Comparison of ENCODE assay signal across 9 cellular contexts in the genomic region with DNA sequence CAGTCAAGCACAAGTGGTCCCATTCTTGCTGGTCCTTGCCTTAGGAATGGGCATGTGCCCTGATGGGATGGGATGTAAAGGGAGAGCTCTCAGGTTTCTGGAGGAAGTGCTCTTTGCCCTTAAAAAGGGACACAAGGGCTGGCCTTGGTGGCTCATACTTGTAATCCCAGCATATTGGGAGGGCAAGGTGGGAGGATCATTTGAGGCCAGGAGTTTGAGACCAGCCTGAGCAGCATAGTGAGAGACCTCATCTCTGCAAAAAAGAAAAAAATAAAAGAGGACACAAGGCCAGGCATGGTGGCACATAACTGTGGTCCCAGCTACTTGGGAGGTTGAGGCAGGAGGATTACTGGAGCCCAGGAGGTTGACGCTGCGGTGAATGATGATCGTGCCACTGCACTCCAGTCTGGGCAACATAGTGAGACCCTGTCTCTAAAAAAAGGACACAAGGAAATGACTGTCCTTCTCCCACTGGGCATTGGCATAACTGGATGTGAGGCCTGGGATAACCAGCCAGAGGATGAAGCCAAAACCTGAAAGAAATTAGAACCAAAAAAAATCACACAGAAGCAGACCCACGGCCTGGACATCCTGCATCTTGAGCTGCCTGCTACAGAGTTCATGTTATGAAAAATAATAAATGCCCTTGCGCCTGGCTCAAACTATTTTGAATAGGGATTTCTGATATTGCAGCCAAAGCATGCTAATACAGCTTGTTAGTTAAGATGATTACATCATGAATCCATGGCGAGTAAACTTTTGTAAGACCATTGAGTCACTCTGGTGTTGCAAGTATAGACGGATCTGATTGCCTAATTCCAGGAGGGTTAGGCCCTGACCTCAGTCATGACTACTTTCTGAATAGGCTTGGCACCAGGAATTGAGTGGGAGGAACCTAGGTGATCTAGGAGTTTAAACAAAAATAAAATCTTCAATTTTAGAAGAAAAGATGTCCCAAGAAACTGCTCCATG. TPM values are rescaled to one million over a fixed set of nuclear protein-coding genes. Genes with fewer than 3 reads are reported as not detected.
DNase-seq lines count a peak whose midpoint lies in the region; ATAC-seq and TF ChIP-seq lines count a peak whose summit lies in the region.
"Had no signal": no experiment of that assay in that cellular context is flagged by ENCODE, and none has a peak within 500 bp of the region (broad histone marks: within the 10 kb centered on the region; RNA-seq: fewer than 3 reads in every experiment).

No MANE protein-coding gene starts in this region.

- ATAC-seq in esophagus mucosa = peak; percentile 97
- peak; percentile 83 to 91 (median 84) for ATAC-seq in psoas muscle
- no peak for ATAC-seq in GM21381 (IDR thresholded peaks at IDR 0.05; ENCODE audit: unreplicated experiment)
- no peak for ATAC-seq in GM21786 (IDR thresholded peaks at IDR 0.05; ENCODE audit: unreplicated experiment)
- ATAC-seq: activated T-cell treated with anti-CD3 and anti-CD28 coated beads, Interleukin-2, amount 50 U/mL, for 72 hours had no signal

- H3K27me3 ChIP-seq in psoas muscle (ENCODE audit: insufficient read depth in 3 of 3, low read length in 2 of 3) (no peaks in the 10 kb centered on the region), Peyer's patch (no peaks in the 10 kb centered on the region)

- DNase-seq in Daoy (ENCODE audit: low read depth) = peak; percentile 73
- peak; percentile 94 for DNase-seq in NOMO-1 treated with DMSO at 0.1 percent for 48 hours (lab: John Stamatoyannopoulos, UW; ENCODE audit: unreplicated experiment)
- DNase-seq in psoas muscle = no peak
- DNase-seq in amygdala (lab: John Stamatoyannopoulos, UW) = no peak
- no peak for DNase-seq in Peyer's patch
- DNase-seq: activated T-cell treated with anti-CD3 and anti-CD28 coated beads, Interleukin-2, amount 50 U/mL, for 72 hours had no signal

- TF ChIP-seq CTCF in psoas muscle (IDR thresholded peaks at IDR 0.05) (no peak), Peyer's patch (IDR thresholded peaks at IDR 0.05) (no peak)

- H3K4me1 ChIP-seq in psoas muscle (peaks cover 9% of the 10 kb centered on the region), Peyer's patch (no peaks in the 10 kb centered on the region)

- peak overlapping the region; percentile 6 for H3K27ac ChIP-seq in psoas muscle
- no peak overlapping the region for H3K27ac ChIP-seq in Peyer's patch

- intact Hi-C loops in psoas muscle (cut with DNase I) = no loop called here

- H3K36me3 ChIP-seq in psoas muscle (ENCODE audit: insufficient read depth in 1 of 2, low read depth in 1 of 2) (no peaks in the 10 kb centered on the region), Peyer's patch (no peaks in the 10 kb centered on the region)

- H3K4me3 ChIP-seq in psoas muscle (no peak overlapping the region), Peyer's patch (no peak overlapping the region)

- no peak for TF ChIP-seq POLR2A in Peyer's patch (IDR thresholded peaks at IDR 0.05)

- H3K9me3 ChIP-seq in psoas muscle (no peaks in the 10 kb centered on the region), Peyer's patch (no peaks in the 10 kb centered on the region)

- WGBS in psoas muscle, 3 donors = 74 to 86% (median 80%) methylated on average over 7 of the region's 7 CpGs

RNA-seq across cellular contexts. Expression of gene CRKL, which starts 12.9 kb away (rescaled TPM):
- total RNA-seq in Daoy (2014; rRNA removed; shearing (Covaris generic)) = 32.2 and 33.8 TPM in 2 replicates
- total RNA-seq in esophagus mucosa = 42.6 TPM
- 10 to 100 TPM; 66.0 to 81.0 (median 73.4) TPM for total RNA-seq in psoas muscle
- polyA plus RNA-seq in psoas muscle = 10 to 100 TPM; 29.7 to 94.7 (median 49.8) TPM
- 10 to 100 TPM; 39.6 to 58.8 (median 58.2) TPM for total RNA-seq in Peyer's patch

RNA-seq across cellular contexts. Expression of gene SNAP29, which starts 45.5 kb away (rescaled TPM):
- 5.4 and 6.6 TPM in 2 replicates for total RNA-seq in Daoy (2014; rRNA removed; shearing (Covaris generic))
- total RNA-seq in esophagus mucosa = 24.0 TPM
- total RNA-seq in psoas muscle = 10 to 100 TPM; 23.0 to 46.3 (median 26.2) TPM
- polyA plus RNA-seq in psoas muscle = 10 to 100 TPM; 19.1 to 37.7 (median 28.1) TPM
- 10 to 100 TPM; 13.2 to 21.5 (median 18.3) TPM for total RNA-seq in Peyer's patch

RNA-seq across cellular contexts. Expression of gene PI4KA, which starts 45.7 kb away (rescaled TPM):
- total RNA-seq in Daoy (2014; rRNA removed; shearing (Covaris generic)) = 13.0 and 15.7 TPM in 2 replicates
- 28.5 TPM for total RNA-seq in esophagus mucosa
- total RNA-seq in psoas muscle = 10 to 100 TPM; 38.2 to 52.6 (median 43.1) TPM
- polyA plus RNA-seq in psoas muscle = 10 to 100 TPM; 22.7 to 41.0 (median 37.8) TPM
- total RNA-seq in Peyer's patch = 100 to 1,000 TPM in 3 of 4 donors, 10 to 100 TPM in 1; 99.7 to 184 (median 161) TPM

Comparison
In these comparisons a context has a peak if more than half of its experiments do, and no peak if none do; other contexts are left out.
1. DNase-seq: peak in Daoy (single experiment) and NOMO-1 treated with DMSO at 0.1 percent for 48 hours (single experiment); none in psoas muscle (0 of 2), amygdala (0 of 56) and Peyer's patch (0 of 3).
2. ATAC-seq: peak in esophagus mucosa (single experiment) and psoas muscle (4 of 4); none in GM21381 (single experiment) and GM21786 (single experiment).